In the genomic region with DNA sequence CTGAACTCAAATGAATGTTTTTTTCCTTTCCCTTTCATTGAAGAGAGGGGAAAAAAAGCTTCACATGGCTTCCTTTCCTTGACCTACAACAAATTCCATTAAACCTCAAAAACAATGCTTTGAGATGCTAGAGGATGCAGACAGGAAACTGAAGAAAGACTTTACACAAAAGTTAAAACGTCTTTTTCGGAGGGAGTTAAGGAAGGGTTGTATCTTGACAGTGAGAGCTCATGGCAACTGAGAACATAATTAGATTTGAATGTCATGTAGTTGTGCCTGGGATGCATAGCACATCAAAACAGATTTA, we compare ENCODE assay signal across 1 cellular context.
TF ChIP-seq lines count a peak whose summit lies in the region.

No MANE protein-coding gene starts in this region.

TF ChIP-seq in GM12878, 131 proteins besides CTCF, POLR2A, EP300 and RAD21:
- TF ChIP-seq, protein P1, sequence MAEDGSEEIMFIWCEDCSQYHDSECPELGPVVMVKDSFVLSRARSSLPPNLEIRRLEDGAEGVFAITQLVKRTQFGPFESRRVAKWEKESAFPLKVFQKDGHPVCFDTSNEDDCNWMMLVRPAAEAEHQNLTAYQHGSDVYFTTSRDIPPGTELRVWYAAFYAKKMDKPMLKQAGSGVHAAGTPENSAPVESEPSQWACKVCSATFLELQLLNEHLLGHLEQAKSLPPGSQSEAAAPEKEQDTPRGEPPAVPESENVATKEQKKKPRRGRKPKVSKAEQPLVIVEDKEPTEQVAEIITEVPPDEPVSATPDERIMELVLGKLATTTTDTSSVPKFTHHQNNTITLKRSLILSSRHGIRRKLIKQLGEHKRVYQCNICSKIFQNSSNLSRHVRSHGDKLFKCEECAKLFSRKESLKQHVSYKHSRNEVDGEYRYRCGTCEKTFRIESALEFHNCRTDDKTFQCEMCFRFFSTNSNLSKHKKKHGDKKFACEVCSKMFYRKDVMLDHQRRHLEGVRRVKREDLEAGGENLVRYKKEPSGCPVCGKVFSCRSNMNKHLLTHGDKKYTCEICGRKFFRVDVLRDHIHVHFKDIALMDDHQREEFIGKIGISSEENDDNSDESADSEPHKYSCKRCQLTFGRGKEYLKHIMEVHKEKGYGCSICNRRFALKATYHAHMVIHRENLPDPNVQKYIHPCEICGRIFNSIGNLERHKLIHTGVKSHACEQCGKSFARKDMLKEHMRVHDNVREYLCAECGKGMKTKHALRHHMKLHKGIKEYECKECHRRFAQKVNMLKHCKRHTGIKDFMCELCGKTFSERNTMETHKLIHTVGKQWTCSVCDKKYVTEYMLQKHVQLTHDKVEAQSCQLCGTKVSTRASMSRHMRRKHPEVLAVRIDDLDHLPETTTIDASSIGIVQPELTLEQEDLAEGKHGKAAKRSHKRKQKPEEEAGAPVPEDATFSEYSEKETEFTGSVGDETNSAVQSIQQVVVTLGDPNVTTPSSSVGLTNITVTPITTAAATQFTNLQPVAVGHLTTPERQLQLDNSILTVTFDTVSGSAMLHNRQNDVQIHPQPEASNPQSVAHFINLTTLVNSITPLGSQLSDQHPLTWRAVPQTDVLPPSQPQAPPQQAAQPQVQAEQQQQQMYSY (CRISPR knock-in tag; IDR thresholded peaks at IDR 0.05): no peak
- TF ChIP-seq LARP7 (IDR thresholded peaks at IDR 0.05): no peak
TF ChIP-seq in GM12878: peak in this region for 0.
